23 cellular contexts compared by ENCODE assay signal in the genomic region with DNA sequence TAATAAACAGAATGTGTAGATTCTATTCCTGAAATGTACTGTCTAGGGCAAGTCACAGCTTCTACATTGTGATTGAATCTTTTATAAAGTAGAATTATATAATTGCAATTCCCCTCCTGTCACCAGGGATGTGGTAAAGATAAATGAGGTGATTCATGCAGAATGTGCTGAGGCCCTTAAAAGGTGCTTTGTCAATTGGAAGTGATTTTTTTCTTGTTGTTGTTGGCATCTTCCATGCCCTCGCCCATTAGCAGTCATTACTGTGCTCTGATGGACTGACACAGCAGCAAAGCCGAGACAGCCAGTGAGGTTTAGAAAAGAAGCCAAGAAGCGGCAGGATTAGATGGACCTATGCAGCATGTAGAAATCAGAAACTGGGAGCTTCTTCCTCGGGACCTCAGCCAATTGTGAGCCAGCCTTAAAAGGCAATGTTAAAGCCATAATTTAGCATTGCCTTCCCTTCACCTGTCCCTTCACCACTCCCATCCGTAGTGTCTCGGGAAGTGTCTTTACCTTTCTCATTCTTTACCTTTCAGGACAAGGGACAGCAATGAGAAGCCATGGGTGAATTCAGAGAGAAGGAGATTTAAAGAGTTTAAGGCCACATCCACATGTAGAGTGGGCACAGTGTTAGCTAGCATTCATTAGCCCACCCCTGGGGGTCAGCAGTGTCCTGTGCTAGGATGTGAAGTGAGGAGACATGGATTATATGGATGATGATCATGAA.
DNase-seq lines count a peak whose midpoint lies in the region; ATAC-seq and TF ChIP-seq lines count a peak whose summit lies in the region.
"Had no signal": no experiment of that assay in that cellular context is flagged by ENCODE, and none has a peak within 500 bp of the region (broad histone marks: within the 10 kb centered on the region; RNA-seq: fewer than 3 reads in every experiment).

No MANE protein-coding gene starts in this region.

- no peaks in the 10 kb centered on the region; the same call in 1 of the 2 replicates for H3K9me2 ChIP-seq in GM23338 (ENCODE audit: insufficient read depth)

- 0 out of 2 replicates have a peak overlapping the region, but pooled peaks have one; percentile 8 for H3K27ac Mint-ChIP-seq in GM23338
- H3K27ac Mint-ChIP-seq: activated naive CD4-positive, alpha-beta T cell treated with anti-CD3 and anti-CD28 coated beads, Interleukin-2, amount 10 ng/mL, durations not matched to agents 7 days and 5 days; activated T-helper 1 cell treated with anti-CD3 and anti-CD28 coated beads, Interleukin-12 subunit alpha, Interleukin-12 subunit beta, Interleukin-2, Interleukin-4 antibody, amounts not matched to agents 30 ng/mL and 10 ng/mL and 1 ng/mL, durations not matched to agents 14 hours and 24 hours and 36 hours; stimulated activated naive B cell treated with anti-CD40 and anti-IgM and Interleukin-4, amounts not matched to agents 10 μg/mL and 1 μg/mL and 100 μg/mL, for 72 hours had no signal

- TF ChIP-seq CTCF in GM23338 (conservative IDR thresholded peaks at IDR 0.05; ENCODE audit: low read depth in 2 of 2) (peak in 1 of 2 experiments; percentile 29; a peak in 2 of 4 replicates), right atrium auricular region (IDR thresholded peaks at IDR 0.05) (no peak)

- H3K4me3 Mint-ChIP-seq in GM23338, result no peak overlapping the region
- H3K4me3 Mint-ChIP-seq: activated naive CD4-positive, alpha-beta T cell treated with anti-CD3 and anti-CD28 coated beads, Interleukin-2, amount 10 ng/mL, durations not matched to agents 7 days and 5 days; activated T-helper 1 cell treated with anti-CD3 and anti-CD28 coated beads, Interleukin-12 subunit alpha, Interleukin-12 subunit beta, Interleukin-2, Interleukin-4 antibody, amounts not matched to agents 30 ng/mL and 10 ng/mL and 1 ng/mL, durations not matched to agents 14 hours and 24 hours and 36 hours; central memory CD8-positive, alpha-beta T cell; stimulated activated naive B cell treated with anti-CD40 and anti-IgM and Interleukin-4, amounts not matched to agents 10 μg/mL and 1 μg/mL and 100 μg/mL, for 72 hours had no signal

- H3K36me3 ChIP-seq in GM23338 (ENCODE audit: insufficient read depth) (no peaks in the 10 kb centered on the region), right atrium auricular region (no peaks in the 10 kb centered on the region)
- H3K36me3 ChIP-seq: spleen had no signal

- no peak overlapping the region for H2AFZ ChIP-seq in GM23338

- no peaks in the 10 kb centered on the region for H3K36me3 Mint-ChIP-seq in GM23338 (ENCODE audit: low read depth)
- H3K36me3 Mint-ChIP-seq: activated naive CD4-positive, alpha-beta T cell treated with anti-CD3 and anti-CD28 coated beads, Interleukin-2, amount 10 ng/mL, durations not matched to agents 7 days and 5 days; stimulated activated naive B cell treated with anti-CD40 and anti-IgM and Interleukin-4, amounts not matched to agents 10 μg/mL and 1 μg/mL and 100 μg/mL, for 72 hours had no signal

- no peak overlapping the region for H3K4me2 ChIP-seq in GM23338

- no peaks in the 10 kb centered on the region for H3K9me3 Mint-ChIP-seq in GM23338
- H3K9me3 Mint-ChIP-seq: activated naive CD4-positive, alpha-beta T cell treated with anti-CD3 and anti-CD28 coated beads, Interleukin-2, amount 10 ng/mL, durations not matched to agents 7 days and 5 days; activated T-helper 1 cell treated with anti-CD3 and anti-CD28 coated beads, Interleukin-12 subunit alpha, Interleukin-12 subunit beta, Interleukin-2, Interleukin-4 antibody, amounts not matched to agents 30 ng/mL and 10 ng/mL and 1 ng/mL, durations not matched to agents 14 hours and 24 hours and 36 hours; stimulated activated naive B cell treated with anti-CD40 and anti-IgM and Interleukin-4, amounts not matched to agents 10 μg/mL and 1 μg/mL and 100 μg/mL, for 72 hours had no signal

- H3K4me3 ChIP-seq in GM23338 (no peak overlapping the region), right atrium auricular region (no peak overlapping the region)
- H3K4me3 ChIP-seq: spleen had no signal

- no peaks in the 10 kb centered on the region for H3K4me1 Mint-ChIP-seq in GM23338
- H3K4me1 Mint-ChIP-seq: activated naive CD4-positive, alpha-beta T cell treated with anti-CD3 and anti-CD28 coated beads, Interleukin-2, amount 10 ng/mL, durations not matched to agents 7 days and 5 days; central memory CD8-positive, alpha-beta T cell; stimulated activated naive B cell treated with anti-CD40 and anti-IgM and Interleukin-4, amounts not matched to agents 10 μg/mL and 1 μg/mL and 100 μg/mL, for 72 hours had no signal

- no peaks in the 10 kb centered on the region for H3K9me3 ChIP-seq in right atrium auricular region

- H3K79me2 ChIP-seq in GM23338 (replicated peaks; ENCODE audit: insufficient read depth), result no peaks in the 10 kb centered on the region

- H3K27ac ChIP-seq in GM23338 (ENCODE audit: low read depth) (no peak overlapping the region), right atrium auricular region (no peak overlapping the region)
- H3K27ac ChIP-seq: C4-2B, RWPE1, spleen had no signal

- no peaks in the 10 kb centered on the region for H3F3A ChIP-seq in GM23338 (replicated peaks; ENCODE audit: low read depth)

- no peak for ATAC-seq in GM23338
- ATAC-seq in esophagus mucosa, result peak; percentile 64
- ATAC-seq in HG02840 (IDR thresholded peaks at IDR 0.05; ENCODE audit: low FRiP score, unreplicated experiment), result no peak
- ATAC-seq: stimulated activated naive B cell treated with anti-CD40 and anti-IgM and Interleukin-4, amounts not matched to agents 10 μg/mL and 1 μg/mL and 100 μg/mL, for 72 hours had no signal

- DNase-seq in GM23338 (ENCODE audit: low spot score) (no peak), RPMI7951 (ENCODE audit: low read depth) (peak; percentile 53), renal cortical epithelial cell (ENCODE audit: low read depth) (peak; percentile 47), RPMI8226 (no peak), right atrium auricular region (ENCODE audit: low spot score) (no peak)
- DNase-seq: activated CD4-positive, alpha-beta T cell treated with anti-CD3 and anti-CD28 coated beads, Interleukin-2, amount 50 U/mL, for 1 hour; activated naive CD4-positive, alpha-beta T cell treated with anti-CD3 and anti-CD28 coated beads, Interleukin-2, amount 10 ng/mL, durations not matched to agents 7 days and 5 days; dermis blood vessel endothelial cell; glutamatergic neuron; KBM-7; mesendoderm; NCI-H146; NCI-H526; nucleus accumbens; spleen; stimulated activated CD4-positive, alpha-beta T cell treated with anti-CD3 and anti-CD28 coated beads, Interleukin-4, amount 100 ng/mL, for 24 hours; stimulated activated naive B cell treated with anti-CD40 and anti-IgM and Interleukin-4, amounts not matched to agents 10 μg/mL and 1 μg/mL and 100 μg/mL, for 72 hours had no signal

- no peaks in the 10 kb centered on the region for H4K20me1 ChIP-seq in GM23338 (replicated peaks; ENCODE audit: insufficient read depth)

- no peaks in the 10 kb centered on the region for H3K4me1 ChIP-seq in GM23338 (ENCODE audit: insufficient read depth)
- H3K4me1 ChIP-seq in right atrium auricular region, result no peaks in the 10 kb centered on the region
- H3K4me1 ChIP-seq: spleen had no signal

- no peaks in the 10 kb centered on the region for H3K27me3 Mint-ChIP-seq in GM23338 (ENCODE audit: insufficient read depth, low read depth, poor library complexity)
- H3K27me3 Mint-ChIP-seq: activated naive CD4-positive, alpha-beta T cell treated with anti-CD3 and anti-CD28 coated beads, Interleukin-2, amount 10 ng/mL, durations not matched to agents 7 days and 5 days; central memory CD8-positive, alpha-beta T cell; stimulated activated naive B cell treated with anti-CD40 and anti-IgM and Interleukin-4, amounts not matched to agents 10 μg/mL and 1 μg/mL and 100 μg/mL, for 72 hours had no signal

- H3K27me3 ChIP-seq in GM23338 (ENCODE audit: insufficient read depth), result no peaks in the 10 kb centered on the region
- no peaks in the 10 kb centered on the region for H3K27me3 ChIP-seq in right atrium auricular region
- H3K27me3 ChIP-seq: spleen had no signal

TF ChIP-seq in GM23338, 12 proteins besides CTCF, POLR2A, EP300 and RAD21:
- TF ChIP-seq, protein P1, sequence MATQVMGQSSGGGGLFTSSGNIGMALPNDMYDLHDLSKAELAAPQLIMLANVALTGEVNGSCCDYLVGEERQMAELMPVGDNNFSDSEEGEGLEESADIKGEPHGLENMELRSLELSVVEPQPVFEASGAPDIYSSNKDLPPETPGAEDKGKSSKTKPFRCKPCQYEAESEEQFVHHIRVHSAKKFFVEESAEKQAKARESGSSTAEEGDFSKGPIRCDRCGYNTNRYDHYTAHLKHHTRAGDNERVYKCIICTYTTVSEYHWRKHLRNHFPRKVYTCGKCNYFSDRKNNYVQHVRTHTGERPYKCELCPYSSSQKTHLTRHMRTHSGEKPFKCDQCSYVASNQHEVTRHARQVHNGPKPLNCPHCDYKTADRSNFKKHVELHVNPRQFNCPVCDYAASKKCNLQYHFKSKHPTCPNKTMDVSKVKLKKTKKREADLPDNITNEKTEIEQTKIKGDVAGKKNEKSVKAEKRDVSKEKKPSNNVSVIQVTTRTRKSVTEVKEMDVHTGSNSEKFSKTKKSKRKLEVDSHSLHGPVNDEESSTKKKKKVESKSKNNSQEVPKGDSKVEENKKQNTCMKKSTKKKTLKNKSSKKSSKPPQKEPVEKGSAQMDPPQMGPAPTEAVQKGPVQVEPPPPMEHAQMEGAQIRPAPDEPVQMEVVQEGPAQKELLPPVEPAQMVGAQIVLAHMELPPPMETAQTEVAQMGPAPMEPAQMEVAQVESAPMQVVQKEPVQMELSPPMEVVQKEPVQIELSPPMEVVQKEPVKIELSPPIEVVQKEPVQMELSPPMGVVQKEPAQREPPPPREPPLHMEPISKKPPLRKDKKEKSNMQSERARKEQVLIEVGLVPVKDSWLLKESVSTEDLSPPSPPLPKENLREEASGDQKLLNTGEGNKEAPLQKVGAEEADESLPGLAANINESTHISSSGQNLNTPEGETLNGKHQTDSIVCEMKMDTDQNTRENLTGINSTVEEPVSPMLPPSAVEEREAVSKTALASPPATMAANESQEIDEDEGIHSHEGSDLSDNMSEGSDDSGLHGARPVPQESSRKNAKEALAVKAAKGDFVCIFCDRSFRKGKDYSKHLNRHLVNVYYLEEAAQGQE (IDR thresholded peaks at IDR 0.05; ENCODE audit: unreplicated experiment), result peak; percentile 13
- no peak for TF ChIP-seq EZH2phosphoT487 (IDR thresholded peaks at IDR 0.05; ENCODE audit: unreplicated experiment)

Comparison
In these comparisons a context has a peak if more than half of its experiments do, and no peak if none do; other contexts are left out.
1. DNase-seq: peak in RPMI7951 (single experiment) and renal cortical epithelial cell (single experiment); none in GM23338 (single experiment), RPMI8226 (single experiment) and right atrium auricular region (single experiment).